In genomic region chr11:114092953-114093352, GRCh38 we compare ENCODE assay signal across 1 cellular context.
TF ChIP-seq lines count a peak whose summit lies in the region.

No MANE protein-coding gene starts in this region.

TF ChIP-seq in HepG2, 621 proteins besides CTCF, POLR2A, EP300 and RAD21:
- TF ChIP-seq GATAD2A (CRISPR knock-in tag; IDR thresholded peaks at IDR 0.05) (no peak), XRCC5 (optimal IDR thresholded peaks at IDR 0.05; ENCODE audit: low read length) (peak; percentile 15)
